ENCODE assay signal across 6 cellular contexts in the genomic region with DNA sequence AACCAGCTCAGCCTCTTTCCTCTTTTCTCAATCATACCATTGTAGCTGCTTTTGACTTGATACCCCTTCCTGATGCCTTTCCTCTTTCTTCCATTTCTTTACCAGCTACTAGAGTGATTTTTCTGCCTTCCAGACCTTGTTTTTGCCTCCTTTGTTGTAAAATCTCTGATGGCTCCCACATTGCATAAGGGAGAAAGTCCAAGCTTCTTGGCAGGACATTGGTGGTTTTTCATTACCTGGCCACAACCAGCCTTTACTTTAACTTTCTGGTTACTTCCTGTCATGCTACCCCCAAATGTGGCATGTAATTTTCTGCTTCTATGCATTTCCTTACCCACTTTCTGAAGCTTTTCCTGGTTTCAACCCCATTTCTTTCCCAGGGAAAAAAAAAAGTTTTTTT.
"Had no signal": no experiment of that assay in that cellular context is flagged by ENCODE, and none has a peak within 500 bp of the region (broad histone marks: within the 10 kb centered on the region; RNA-seq: fewer than 3 reads in every experiment).

No MANE protein-coding gene starts in this region.

- H3K36me3 Mint-ChIP-seq: IgD-negative memory B cell had no signal

- FAIRE-seq: H1, HTR-8/SVneo had no signal

- H3K27ac Mint-ChIP-seq: GM23338, H9, IgD-negative memory B cell had no signal

- H3K4me3 ChIP-seq: GM23338 had no signal

- H3K4me1 Mint-ChIP-seq: GM23338, H9, IgD-negative memory B cell had no signal

- H2AFZ ChIP-seq: GM23338 had no signal

- H3K4me3 Mint-ChIP-seq: GM23338, H9, IgD-negative memory B cell had no signal

- DNase-seq: H9, HCEC 1CT had no signal

- H3K4me2 ChIP-seq: GM23338 had no signal

- H3K9me3 Mint-ChIP-seq: H9 had no signal

- ATAC-seq: GM23338 had no signal
